ENCODE assay signal across 9 cellular contexts in the genomic region with DNA sequence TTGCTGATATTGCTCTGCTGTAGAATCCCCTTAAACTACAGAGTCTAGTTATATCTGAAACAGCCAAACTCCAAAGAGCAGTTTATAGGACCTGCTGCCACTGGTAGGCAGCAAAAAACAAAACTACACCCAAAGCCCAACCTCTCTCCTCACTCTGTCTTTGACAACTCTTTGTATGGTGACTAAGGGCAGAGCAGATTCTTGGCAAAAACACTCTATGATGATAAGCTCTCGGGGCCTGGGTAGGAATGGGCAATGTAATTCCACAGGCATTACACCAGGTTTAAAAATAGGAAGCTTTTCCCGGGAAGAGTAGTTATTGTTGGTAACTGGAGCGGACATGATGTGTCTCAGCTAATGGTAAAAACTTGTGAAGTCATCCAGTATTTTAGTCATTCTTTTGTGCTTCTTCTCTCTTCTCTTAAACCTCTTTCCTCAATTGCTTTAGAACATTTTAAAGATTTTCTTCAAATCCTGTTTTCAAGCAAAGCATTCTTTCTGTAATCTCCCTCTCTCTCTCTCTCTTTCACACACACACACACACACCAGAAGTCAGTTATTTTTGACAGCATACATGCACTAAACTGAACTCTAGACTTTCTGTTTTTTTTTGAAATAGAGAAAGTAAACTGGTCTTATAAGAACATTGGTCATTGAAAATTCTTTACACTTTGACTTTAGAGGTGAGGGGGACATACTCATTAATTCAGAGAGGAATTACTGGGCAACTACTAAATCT.
DNase-seq lines count a peak whose midpoint lies in the region; ATAC-seq, FAIRE-seq and TF ChIP-seq lines count a peak whose summit lies in the region.
"Had no signal": no experiment of that assay in that cellular context is flagged by ENCODE, and none has a peak within 500 bp of the region (broad histone marks: within the 10 kb centered on the region; RNA-seq: fewer than 3 reads in every experiment).

No MANE protein-coding gene starts in this region.

- no peaks in the 10 kb centered on the region for H3K9me3 ChIP-seq in body of pancreas

- 28 to 31% methylated on average over 3 of the region's 3 CpGs for WGBS in body of pancreas, 2 donors

- DNase-seq in HCEC 1CT (peak; percentile 93), body of pancreas (peak; percentile 58 to 76 (median 66)), stromal cell of bone marrow (ENCODE audit: low read depth) (peak; percentile 97), NCI-H187 (lab: John Stamatoyannopoulos, UW) (no peak)
- DNase-seq in stimulated activated naive CD4-positive, alpha-beta T cell (lab: John Stamatoyannopoulos, UW) = no peak
- DNase-seq in activated T-cell treated with anti-CD3 and anti-CD28 coated beads, Interleukin-2, amount 50 U/mL, for 1 hour = no peak
- no peak for DNase-seq in activated CD4-positive, alpha-beta T cell treated with anti-CD3 and anti-CD28 coated beads, Interleukin-2, amount 50 U/mL, for 1 hour
- DNase-seq: SW 1271 had no signal

- peak in 1 of 3 donors; percentile 32 for TF ChIP-seq POLR2A in body of pancreas (IDR thresholded peaks at IDR 0.05)

- intact Hi-C loops in body of pancreas (cut with DNase I) = no loop called here

- H3K27me3 ChIP-seq in body of pancreas = no peaks in the 10 kb centered on the region

- FAIRE-seq in islet of Langerhans (lab: Jason Lieb, UNC) = peak; percentile 72

- peak in 4 of 7 experiments; percentile 20 to 34 (median 29) for TF ChIP-seq CTCF in body of pancreas (IDR thresholded peaks at IDR 0.05)

- H3K4me1 ChIP-seq in body of pancreas = peaks cover 16% of the 10 kb centered on the region

- H3K27ac ChIP-seq in body of pancreas = peak overlapping the region in 3 of 4 donors; percentile 61 to 75 (median 73)

- H3K36me3 ChIP-seq in body of pancreas (replicated peaks in 1 of 2; ENCODE audit: insufficient read depth in 1 of 2, low read depth in 2 of 2) = no peaks in the 10 kb centered on the region

- H3K4me3 ChIP-seq in body of pancreas = no peak overlapping the region

- ATAC-seq in body of pancreas = peak; percentile 99

Comparison
In these comparisons a context has a peak if more than half of its experiments do, and no peak if none do; other contexts are left out.
1. DNase-seq: peak in HCEC 1CT (single experiment), body of pancreas (4 of 4) and stromal cell of bone marrow (single experiment); none in NCI-H187 (0 of 2), stimulated activated naive CD4-positive, alpha-beta T cell (0 of 6), activated T-cell treated with anti-CD3 and anti-CD28 coated beads, Interleukin-2, amount 50 U/mL, for 1 hour (single experiment) and activated CD4-positive, alpha-beta T cell treated with anti-CD3 and anti-CD28 coated beads, Interleukin-2, amount 50 U/mL, for 1 hour (single experiment).